Comparison of ENCODE assay signal across 8 cellular contexts in genomic region chr1:21659099-21659923, GRCh38. TPM values are rescaled to one million over a fixed set of nuclear protein-coding genes. Genes with fewer than 3 reads are reported as not detected.
DNase-seq lines count a peak whose midpoint lies in the region; ATAC-seq, FAIRE-seq and TF ChIP-seq lines count a peak whose summit lies in the region.

No MANE protein-coding gene starts in this region.

- ATAC-seq in HepG2, result peak; percentile 81
- ATAC-seq in HG02759 (IDR thresholded peaks at IDR 0.05; ENCODE audit: unreplicated experiment), result no peak

- no peak overlapping the region for H4K91ac ChIP-seq in H9 (ENCODE audit: insufficient read length, low read depth, low read length)

- no peaks in the 10 kb centered on the region; the same call in 1 of the 2 replicates for H3K27me3 ChIP-seq in H9 (ENCODE audit: insufficient read depth, low read length)
- H3K27me3 ChIP-seq in HepG2 (ENCODE audit: control insufficient read depth in 1 of 2, insufficient read depth in 2 of 2, low read length in 2 of 2), result no peaks in the 10 kb centered on the region

- no peak overlapping the region for H3K9ac ChIP-seq in H9 (ENCODE audit: extremely low read depth, insufficient read length, low read length)
- no peak overlapping the region; the same call in 1 of the 2 replicates for H3K9ac ChIP-seq in HepG2 (ENCODE audit: insufficient read depth, low read depth, low read length)

- no peak for TF ChIP-seq POLR2A in HepG2 (IDR thresholded peaks at IDR 0.05; ENCODE audit: insufficient read depth in 1 of 2, low read depth in 2 of 2, low read length in 2 of 2)

- POLR2A ChIA-PET in activated CD4-positive, alpha-beta T cell treated with anti-CD3 and anti-CD28 coated beads, Interleukin-2, amount 10 ng/mL, durations not matched to agents 7 days and 5 days (lab: Charles Lee), result no interaction called here
- POLR2A ChIA-PET in HepG2 (lab: Yijun Ruan, JAX), result interaction anchor here (1.7 kb wide), 1 partner anchor 10 kb away, joined by 5 read pairs; the partner anchor contains the start of gene RAP1GAP

- H3K23me2 ChIP-seq in H9 (ENCODE audit: insufficient read length, low read depth, low read length, poor library complexity, severe bottlenecking), result no peaks in the 10 kb centered on the region

- no peak overlapping the region for H3K23ac ChIP-seq in H9 (ENCODE audit: insufficient read length, low read depth, low read length)

- no peak overlapping the region for H3T11ph ChIP-seq in H9 (ENCODE audit: low read length)

- H3K79me1 ChIP-seq in H9 (ENCODE audit: insufficient read depth, low read depth, low read length, poor library complexity, severe bottlenecking), result no peaks in the 10 kb centered on the region

- H2BK15ac ChIP-seq in H9 (ENCODE audit: low read depth, low read length), result no peak overlapping the region

- H4K20me1 ChIP-seq in H9 (ENCODE audit: control insufficient read depth, insufficient read depth, insufficient read length) (no peaks in the 10 kb centered on the region), HepG2 (ENCODE audit: insufficient read depth, low read length) (peaks cover 50% of the 10 kb centered on the region)

- H3K27ac ChIP-seq in H9 (ENCODE audit: insufficient read length, low read depth, low read length) (no peak overlapping the region), coronary artery (no peak overlapping the region), HepG2 (ENCODE audit: extremely low read length, insufficient read depth, low read length) (no peak overlapping the region)

- no peaks in the 10 kb centered on the region for H3K9me3 Mint-ChIP-seq in H9
- no peaks in the 10 kb centered on the region for H3K9me3 Mint-ChIP-seq in activated CD4-positive, alpha-beta T cell treated with anti-CD3 and anti-CD28 coated beads, Interleukin-2, amount 10 ng/mL, durations not matched to agents 7 days and 5 days

- TF ChIP-seq EP300 in HepG2 (IDR thresholded peaks at IDR 0.05; ENCODE audit: low read depth in 2 of 2, low read length in 2 of 2) (no peak), HepG2 (CRISPR knock-in tag; IDR thresholded peaks at IDR 0.05; ENCODE audit: borderline replicate concordance) (peak; percentile 59; the same call in 1 of the 2 replicates)

- H3K14ac ChIP-seq in H9 (ENCODE audit: insufficient read depth, low read length), result no peak overlapping the region

- H3K36me3 Mint-ChIP-seq in H9 (ENCODE audit: insufficient read depth in 1 of 3, low read depth in 3 of 3), result no peaks in the 10 kb centered on the region
- H3K36me3 Mint-ChIP-seq in activated CD4-positive, alpha-beta T cell treated with anti-CD3 and anti-CD28 coated beads, Interleukin-2, amount 10 ng/mL, durations not matched to agents 7 days and 5 days (ENCODE audit: low read depth), result no peaks in the 10 kb centered on the region

- H3K36me3 ChIP-seq in HepG2 (replicated peaks in 1 of 2; ENCODE audit: control insufficient read depth in 1 of 2, insufficient read depth in 2 of 2, low read length in 2 of 2), result no peaks in the 10 kb centered on the region

- no peak overlapping the region for H3K4ac ChIP-seq in H9 (ENCODE audit: low read depth, low read length)

- BruUV-seq in HepG2 (replicated peaks; lab: Mats Ljungman, UMichigan), result no TSS peak

- H3K4me1 Mint-ChIP-seq in H9, result peaks cover 8 to 17% of the 10 kb centered on the region in 2 experiments
- peaks cover 5% of the 10 kb centered on the region for H3K4me1 Mint-ChIP-seq in activated CD4-positive, alpha-beta T cell treated with anti-CD3 and anti-CD28 coated beads, Interleukin-2, amount 10 ng/mL, durations not matched to agents 7 days and 5 days

- in situ Hi-C loops in HepG2 (cut with HindIII; ENCODE audit: extremely low pct_ligation_motif_present, low pct_unique_long_range_greater_than_20kb), result loop anchor here (5.0 kb wide), 1 partner anchor 147 kb away; no protein-coding TSS in a partner anchor

- no peak overlapping the region for H3K56ac ChIP-seq in H9 (ENCODE audit: insufficient read length, low read depth, low read length)

- H2BK20ac ChIP-seq in H9 (ENCODE audit: low read depth, low read length, poor library complexity, severe bottlenecking), result no peak overlapping the region

- intact Hi-C loops in HepG2 (cut with micrococcal nuclease; ENCODE audit: unreplicated experiment), result loop anchor here (2.0 kb wide), 1 partner anchor 65 kb away; no protein-coding TSS in a partner anchor

- peak overlapping the region; percentile 72 to 78 for H3K4me3 Mint-ChIP-seq in H9
- peak overlapping the region; percentile 15 for H3K4me3 Mint-ChIP-seq in activated CD4-positive, alpha-beta T cell treated with anti-CD3 and anti-CD28 coated beads, Interleukin-2, amount 10 ng/mL, durations not matched to agents 7 days and 5 days

- CTCF ChIA-PET in activated CD4-positive, alpha-beta T cell treated with anti-CD3 and anti-CD28 coated beads, Interleukin-2, amount 10 ng/mL, durations not matched to agents 7 days and 5 days (lab: Charles Lee), result interaction anchor here (1.0 to 1.6 kb wide), 6 partner anchors 9 to 151 kb away, joined by 3 to 9 read pairs (median 4); partner anchors contain the start of genes ALPL and RAP1GAP
- CTCF ChIA-PET in HepG2 (lab: Yijun Ruan, JAX; ENCODE audit: low intra/inter-chr PET ratio, low total read pairs), result interaction anchor here (1.5 kb wide), 1 partner anchor 151 kb away, joined by 6 read pairs; no protein-coding TSS in a partner anchor

- H3K9me3 ChIP-seq in H9 (ENCODE audit: control insufficient read depth, low read depth, low read length), result no peaks in the 10 kb centered on the region
- no peaks in the 10 kb centered on the region for H3K9me3 ChIP-seq in HepG2 (ENCODE audit: low read length)

- H4K5ac ChIP-seq in H9 (ENCODE audit: insufficient read length, low read depth, low read length), result no peak overlapping the region

- H3K79me2 ChIP-seq in H9 (ENCODE audit: insufficient read depth, low read length) (no peaks in the 10 kb centered on the region), HepG2 (ENCODE audit: insufficient read depth, low read length) (no peaks in the 10 kb centered on the region)

- H2BK120ac ChIP-seq in H9 (ENCODE audit: low read depth, low read length, poor library complexity, severe bottlenecking), result no peak overlapping the region

- TF ChIP-seq CTCF in H9 (conservative IDR thresholded peaks at IDR 0.05), result peak; percentile 98
- peak; percentile 75 for TF ChIP-seq CTCF in coronary artery (IDR thresholded peaks at IDR 0.05)
- TF ChIP-seq CTCF in HepG2 (CRISPR knock-in tag; IDR thresholded peaks at IDR 0.05), result peak; percentile 95

- peak; percentile 17 to 38 for DNase-seq in AML-193 (lab: John Stamatoyannopoulos, UW)
- DNase-seq in H9, result peak; percentile 91
- DNase-seq in NCI-H446 treated with DMSO at 0.1 percent for 48 hours (lab: John Stamatoyannopoulos, UW), result peak; percentile 18
- peak; percentile 80 for DNase-seq in activated CD4-positive, alpha-beta T cell treated with anti-CD3 and anti-CD28 coated beads, Interleukin-2, amount 10 ng/mL, durations not matched to agents 7 days and 5 days
- no peak for DNase-seq in coronary artery (ENCODE audit: low spot score)
- peak; percentile 58 for DNase-seq in HepG2 (ENCODE audit: low spot score)
- peak; percentile 55 to 77 (median 59) for DNase-seq in stimulated activated CD4-positive, alpha-beta T cell treated with anti-CD3 and anti-CD28 coated beads, TNF-alpha, amount 100 ng/mL, for 1 hour (ENCODE audit: low read depth in 3 of 3, low spot score in 1 of 3)

- H4K8ac ChIP-seq in H9 (replicated peaks; ENCODE audit: insufficient read length, low read depth, low read length), result no peak overlapping the region

- H2AFZ ChIP-seq in H9 (ENCODE audit: low read length) (no peak overlapping the region), HepG2 (ENCODE audit: low read length) (no peak overlapping the region)

- no peak overlapping the region for H2AK5ac ChIP-seq in H9 (ENCODE audit: insufficient read length, low read length)

- no peak for FAIRE-seq in HepG2 (lab: Jason Lieb, UNC)

- H2BK5ac ChIP-seq in H9 (ENCODE audit: insufficient read length, low read length), result no peak overlapping the region

- peaks cover 27% of the 10 kb centered on the region for H3K27me3 Mint-ChIP-seq in H9 (ENCODE audit: low read depth)
- H3K27me3 Mint-ChIP-seq in activated CD4-positive, alpha-beta T cell treated with anti-CD3 and anti-CD28 coated beads, Interleukin-2, amount 10 ng/mL, durations not matched to agents 7 days and 5 days, result peaks cover 17% of the 10 kb centered on the region

- no CpG with 5 or more reads among the region's 64 CpGs for WGBS in H9 (ENCODE audit: extremely low coverage, insufficient read length, low lambda C conversion rate)
- 17% methylated on average over 19 of the region's 64 CpGs for WGBS in HepG2 (ENCODE audit: low lambda C conversion rate)

- TF ChIP-seq RAD21 in HepG2 (CRISPR knock-in tag; IDR thresholded peaks at IDR 0.05), result peak; percentile 95

- H3K27ac Mint-ChIP-seq in H9, result no peak overlapping the region
- H3K27ac Mint-ChIP-seq in activated CD4-positive, alpha-beta T cell treated with anti-CD3 and anti-CD28 coated beads, Interleukin-2, amount 10 ng/mL, durations not matched to agents 7 days and 5 days, result no peak overlapping the region

- H3K4me1 ChIP-seq in H9 (ENCODE audit: insufficient read depth, low read length) (no peaks in the 10 kb centered on the region; the same call in 1 of the 2 replicates), HepG2 (ENCODE audit: insufficient read depth, low read length) (peaks cover 20% of the 10 kb centered on the region)

- H3K4me3 ChIP-seq in coronary artery, result peak overlapping the region; percentile 36
- H3K4me3 ChIP-seq in HepG2 (replicated peaks in 1 of 3; ENCODE audit: insufficient read depth in 1 of 3, low read depth in 2 of 3, low read length in 3 of 3), result peak overlapping the region in 1 of 3 experiments; percentile 61; a peak in 3 of 6 replicates

- H3K18ac ChIP-seq in H9 (ENCODE audit: insufficient read length, low read depth, low read length), result no peak overlapping the region

- H3K4me2 ChIP-seq in H9 (ENCODE audit: insufficient read depth, insufficient read length, low read length) (peak overlapping the region; percentile 52), HepG2 (ENCODE audit: low read depth, low read length) (peak overlapping the region; percentile 56)

- no peak overlapping the region for H2BK12ac ChIP-seq in H9 (ENCODE audit: insufficient read length, low read depth, low read length)

RNA-seq across cellular contexts. Expression of gene RAP1GAP, which starts 9.8 kb away (rescaled TPM):
- total RNA-seq in H9 (2021), result 6.4 and 7.9 TPM in 2 replicates
- under 1 TPM; 0.17 to 0.32 TPM for total RNA-seq in activated CD4-positive, alpha-beta T cell treated with anti-CD3 and anti-CD28 coated beads, Interleukin-2, amount 10 ng/mL, durations not matched to agents 7 days and 5 days
- 9.7 and 11.9 TPM in 2 replicates for total RNA-seq in HepG2 (2016; rRNA removed; fragmentation: Illumina TruSeq; extraction: Trizol)
- total RNA-seq in HepG2 (2016; cell fraction: cytosol; rRNA removed; fragmentation: Illumina TruSeq; extraction: Trizol; ENCODE audit: low read depth), result 3.8 and 5.0 TPM in 2 replicates
- 7.8 and 12.1 TPM in 2 replicates for total RNA-seq in HepG2 (2016; cell fraction: insoluble cytoplasmic fraction; rRNA removed; fragmentation: Illumina TruSeq; extraction: Trizol)
- total RNA-seq in HepG2 (2016; cell fraction: membrane; rRNA removed; fragmentation: Illumina TruSeq; extraction: Trizol), result 9.5 and 11.5 TPM in 2 replicates
- 13.6 and 14.7 TPM in 2 replicates for total RNA-seq in HepG2 (2016; cell fraction: nucleus; rRNA removed; fragmentation: Illumina TruSeq; extraction: Trizol)
- 37.5 and 46.1 TPM in 2 replicates for polyA plus RNA-seq in HepG2 (2011; rRNA removed)
- 21.6 and 24.9 TPM in 2 replicates for polyA plus RNA-seq in HepG2 (2011; cell fraction: cytosol; rRNA removed)
- polyA plus RNA-seq in HepG2 (2011; cell fraction: nucleus; rRNA removed), result 114 and 133 TPM in 2 replicates
- 22.0 and 27.8 TPM in 2 replicates for polyA plus RNA-seq in HepG2 (2012)
- polyA plus RNA-seq in HepG2 (2016; cell fraction: cytosol; fragmentation: Illumina TruSeq; extraction: Trizol; ENCODE audit: low read depth), result 5.3 and 7.0 TPM in 2 replicates
- polyA plus RNA-seq in HepG2 (2016; cell fraction: insoluble cytoplasmic fraction; fragmentation: Illumina TruSeq; extraction: Trizol; ENCODE audit: low read depth), result 17.1 and 23.0 TPM in 2 replicates
- 14.4 and 18.4 TPM in 2 replicates for polyA plus RNA-seq in HepG2 (2016; cell fraction: membrane; fragmentation: Illumina TruSeq; extraction: Trizol; ENCODE audit: low read depth)
- polyA plus RNA-seq in HepG2 (2016; cell fraction: nucleus; fragmentation: Illumina TruSeq; extraction: Trizol; ENCODE audit: insufficient read depth, low read depth), result 58.0 and 62.8 TPM in 2 replicates
- polyA minus RNA-seq in HepG2 (2011; rRNA and poly(A)+ RNA removed; ENCODE audit: low replicate concordance), result 18.4 and 45.8 TPM in 2 replicates
- 12.8 and 14.1 TPM in 2 replicates for polyA minus RNA-seq in HepG2 (2011; cell fraction: cytosol; rRNA and poly(A)+ RNA removed)
- polyA minus RNA-seq in HepG2 (2011; cell fraction: nucleus; rRNA and poly(A)+ RNA removed), result 20.8 and 23.4 TPM in 2 replicates
